ENCODE assay signal across 2 cellular contexts in genomic region chr13:79096099-79096498, GRCh38.
TF ChIP-seq lines count a peak whose summit lies in the region.

No MANE protein-coding gene starts in this region.

TF ChIP-seq in GM23338, 12 proteins besides CTCF, POLR2A, EP300 and RAD21 (continued from another document):
- TF ChIP-seq EZH2 (IDR thresholded peaks at IDR 0.05; ENCODE audit: low read depth, unreplicated experiment) (no peak), ZNF462 (CRISPR knock-in tag; IDR thresholded peaks at IDR 0.05) (no peak), JUNB (IDR thresholded peaks at IDR 0.05; ENCODE audit: unreplicated experiment) (no peak), CREB1 (CRISPR knock-in tag; IDR thresholded peaks at IDR 0.05; ENCODE audit: low read depth) (no peak)

TF ChIP-seq in WTC11, 78 proteins besides CTCF, POLR2A, EP300 and RAD21 (continued from another document):
- TF ChIP-seq ZNF219 (CRISPR knock-in tag; IDR thresholded peaks at IDR 0.05; ENCODE audit: borderline replicate concordance) (no peak), IRF1 (CRISPR knock-in tag; IDR thresholded peaks at IDR 0.05) (no peak)
